8 cellular contexts compared by ENCODE assay signal in the genomic region with DNA sequence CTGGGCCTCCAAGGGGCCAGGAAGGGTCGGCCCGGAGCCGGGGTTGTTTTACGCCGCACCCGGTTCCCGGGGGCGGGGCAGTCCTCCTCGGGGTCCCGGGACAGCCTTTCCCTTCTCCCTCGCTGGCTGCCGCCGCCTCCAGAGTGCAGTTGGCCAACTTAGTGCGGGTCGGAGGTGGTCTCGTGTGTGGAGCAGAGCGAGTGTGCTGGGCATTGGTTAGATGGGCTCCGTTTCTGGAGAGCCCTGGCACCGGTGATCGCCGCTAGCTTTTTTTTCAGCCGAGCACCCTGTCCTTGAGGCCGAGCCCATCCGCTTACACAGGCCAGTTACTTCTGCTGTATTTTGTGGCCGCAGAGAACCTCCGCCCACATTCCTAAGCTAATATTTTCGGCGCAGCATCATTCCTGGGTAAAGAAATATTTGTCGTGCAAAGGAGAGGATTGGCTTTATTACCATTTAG. TPM values are rescaled to one million over a fixed set of nuclear protein-coding genes. Genes with fewer than 3 reads are reported as not detected.
DNase-seq lines count a peak whose midpoint lies in the region; ATAC-seq and TF ChIP-seq lines count a peak whose summit lies in the region.

No MANE protein-coding gene starts in this region.

- peak overlapping the region; percentile 57 for H3K18ac ChIP-seq in mesendoderm (ENCODE audit: low read length)

- H2BK5ac ChIP-seq in mesendoderm (ENCODE audit: low read length): peak overlapping the region; percentile 65

- no peak overlapping the region for H2BK120ac ChIP-seq in mesendoderm (ENCODE audit: low read depth, low read length)

- no peak overlapping the region for H2AK5ac ChIP-seq in mesendoderm (ENCODE audit: low read length)

- TF ChIP-seq CTCF in DND-41 (IDR thresholded peaks at IDR 0.05; ENCODE audit: borderline replicate concordance, extremely low read depth, low read length, poor library complexity, severe bottlenecking): no peak
- no peak for TF ChIP-seq CTCF in upper lobe of right lung (IDR thresholded peaks at IDR 0.05)

- H3K27ac ChIP-seq in DND-41 (ENCODE audit: low read length) (peak overlapping the region; percentile 77), mesendoderm (ENCODE audit: low read depth, low read length) (peak overlapping the region; percentile 95), upper lobe of right lung (peak overlapping the region; percentile 9)

- no peak overlapping the region for H4K5ac ChIP-seq in mesendoderm (ENCODE audit: low read length)

- H4K8ac ChIP-seq in mesendoderm (ENCODE audit: low read depth, low read length): no peak overlapping the region

- H3K4me1 ChIP-seq in DND-41 (ENCODE audit: insufficient read depth, low read length) (peaks cover 21% of the 10 kb centered on the region), mesendoderm (ENCODE audit: control insufficient read depth, low read depth, low read length) (no peaks in the 10 kb centered on the region), upper lobe of right lung (no peaks in the 10 kb centered on the region)

- peak overlapping the region; percentile 84 for H3K4ac ChIP-seq in mesendoderm (ENCODE audit: low read depth, low read length)

- no peaks in the 10 kb centered on the region; the same call in 1 of the 2 replicates for H4K20me1 ChIP-seq in DND-41 (ENCODE audit: insufficient read depth, low read length)

- H3K4me3 ChIP-seq in DND-41 (ENCODE audit: low read depth in 1 of 2, low read length in 2 of 2): peak overlapping the region; percentile 91 to 92
- H3K4me3 ChIP-seq in mesendoderm (ENCODE audit: low read length): peak overlapping the region; percentile 94
- H3K4me3 ChIP-seq in upper lobe of right lung: peak overlapping the region; percentile 80

- peaks cover 30% of the 10 kb centered on the region for H3K36me3 ChIP-seq in DND-41 (ENCODE audit: insufficient read depth, low read length)
- H3K36me3 ChIP-seq in mesendoderm (ENCODE audit: control insufficient read depth, insufficient read depth, low read length): peaks cover 9% of the 10 kb centered on the region
- no peaks in the 10 kb centered on the region for H3K36me3 ChIP-seq in upper lobe of right lung

- H3K9ac ChIP-seq in DND-41 (ENCODE audit: low read depth, low read length): peak overlapping the region; percentile 88
- peak overlapping the region; percentile 96 for H3K9ac ChIP-seq in mesendoderm (ENCODE audit: low read length)

- peak overlapping the region; percentile 38 for H3K23ac ChIP-seq in mesendoderm (ENCODE audit: low read length)

- H3K9me3 ChIP-seq in DND-41 (ENCODE audit: insufficient read depth, low read length, severe bottlenecking) (no peaks in the 10 kb centered on the region), upper lobe of right lung (no peaks in the 10 kb centered on the region)

- peaks cover 9% of the 10 kb centered on the region for H3K79me1 ChIP-seq in mesendoderm (ENCODE audit: low read length)

- H3K56ac ChIP-seq in mesendoderm (ENCODE audit: low read length): peak overlapping the region; percentile 98

- ATAC-seq in DND-41 (ENCODE audit: insufficient read depth, low read depth) (peak; percentile 57), GM19372 (IDR thresholded peaks at IDR 0.05; ENCODE audit: low read depth, unreplicated experiment) (peak; percentile 22), HG03439 (IDR thresholded peaks at IDR 0.05; ENCODE audit: unreplicated experiment) (peak; percentile 27), upper lobe of right lung (peak; percentile 76)

- peak overlapping the region; percentile 79 for H2AFZ ChIP-seq in DND-41 (ENCODE audit: low read depth, low read length)

- H2BK15ac ChIP-seq in mesendoderm (replicated peaks; ENCODE audit: low read depth): no peak overlapping the region

- no CpG with 5 or more reads among the region's 29 CpGs for WGBS in mesendoderm (ENCODE audit: extremely low coverage, insufficient coverage, low lambda C conversion rate)

- H3K79me2 ChIP-seq in DND-41 (ENCODE audit: insufficient read depth, low read length) (peaks cover 49% of the 10 kb centered on the region), mesendoderm (ENCODE audit: control insufficient read depth, insufficient read depth, low read length) (peaks cover 31% of the 10 kb centered on the region)

- DNase-seq in DND-41 (peak; percentile 33), SKM-1 (lab: John Stamatoyannopoulos, UW; ENCODE audit: unreplicated experiment) (peak; percentile 26), ecto neural progenitor cell (ENCODE audit: low spot score) (peak; percentile 74), mesendoderm (peak; percentile 81), upper lobe of right lung (no peak), T-helper 9 cell (no peak)

- intact Hi-C loops in upper lobe of right lung (cut with DNase I): no loop called here

- H3K27me3 ChIP-seq in DND-41 (ENCODE audit: insufficient read depth, low read length, poor library complexity) (peaks cover 13% of the 10 kb centered on the region), mesendoderm (ENCODE audit: insufficient read depth, low read length, poor library complexity) (no peaks in the 10 kb centered on the region), upper lobe of right lung (no peaks in the 10 kb centered on the region)

- H3K4me2 ChIP-seq in DND-41 (ENCODE audit: insufficient read depth, low read length): peak overlapping the region; percentile 88
- peak overlapping the region; percentile 46 for H3K4me2 ChIP-seq in mesendoderm (ENCODE audit: low read length)

RNA-seq across cellular contexts. Expression of a gene that starts 0.6 kb away (rescaled TPM):
- polyA plus RNA-seq in mesendoderm (2013, experiment 1 of 2): 55.5 TPM
- polyA plus RNA-seq in mesendoderm (2013, experiment 2 of 2): 58.0 TPM
- total RNA-seq in upper lobe of right lung: 2.7 TPM

RNA-seq across cellular contexts. Expression of a gene that starts 37.9 kb away (rescaled TPM):
- polyA plus RNA-seq in mesendoderm (2013, experiment 1 of 2): 3,171 TPM
- polyA plus RNA-seq in mesendoderm (2013, experiment 2 of 2): 3,051 TPM
- total RNA-seq in upper lobe of right lung: 1,255 TPM

Comparison
In these comparisons a context has a peak if more than half of its experiments do, and no peak if none do; other contexts are left out.
1. ATAC-seq: peak in every context shown above with its lines; median percentile 76 in upper lobe of right lung; 57 in DND-41; 27 in HG03439; 22 in GM19372.
2. DNase-seq: peak in DND-41 (single experiment), SKM-1 (single experiment), ecto neural progenitor cell (single experiment) and mesendoderm (single experiment); none in upper lobe of right lung (single experiment) and T-helper 9 cell (single experiment).
3. H3K27ac ChIP-seq: peak in every context shown above with its lines; median percentile 95 in mesendoderm; 77 in DND-41; 9 in upper lobe of right lung.
4. Peak in every context shown above with its lines, with median percentiles within 50 percentile points of each other: H3K4me3 ChIP-seq.